ENCODE assay signal across 10 cellular contexts in the genomic region with DNA sequence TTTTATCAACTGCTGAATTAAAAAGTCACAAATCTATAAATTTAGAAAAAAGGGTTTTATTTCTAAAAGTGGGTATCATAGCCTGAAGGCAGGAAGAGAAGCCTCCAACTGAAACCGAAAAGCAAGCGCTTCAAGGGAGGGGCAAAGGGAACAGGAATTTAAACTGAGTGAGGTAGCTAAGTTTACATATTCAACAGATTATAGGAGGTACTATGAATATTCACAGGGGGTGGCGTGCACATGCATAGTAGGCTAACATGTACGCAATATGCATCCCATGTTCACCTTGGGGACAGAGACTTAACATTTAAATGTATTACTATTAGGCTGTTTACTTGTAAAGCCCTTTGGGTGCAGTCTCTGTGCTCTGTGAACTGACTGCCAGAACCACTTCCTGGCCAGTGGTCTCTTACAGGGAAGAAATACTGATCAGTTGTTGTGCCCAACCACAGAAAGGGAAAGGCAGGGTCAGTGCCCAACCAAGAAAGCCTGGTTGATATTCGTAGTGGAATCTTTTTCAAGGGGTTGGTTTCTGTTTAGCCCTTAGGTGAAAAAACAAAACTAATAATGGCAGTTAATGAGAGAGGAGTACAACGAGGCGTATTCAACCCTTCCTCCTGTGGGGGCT.
DNase-seq lines count a peak whose midpoint lies in the region; ATAC-seq lines count a peak whose summit lies in the region.
"Had no signal": no experiment of that assay in that cellular context is flagged by ENCODE, and none has a peak within 500 bp of the region (broad histone marks: within the 10 kb centered on the region; RNA-seq: fewer than 3 reads in every experiment).

No MANE protein-coding gene starts in this region.

- DNase-seq in NCI-H748 (lab: John Stamatoyannopoulos, UW; ENCODE audit: unreplicated experiment): peak; percentile 9
- no peak for DNase-seq in NCI-H748 treated with DMSO at 0.1 percent for 48 hours (lab: John Stamatoyannopoulos, UW)
- DNase-seq in Kasumi-1 (lab: John Stamatoyannopoulos, UW): peak; percentile 50 to 54
- DNase-seq in renal cortical epithelial cell (ENCODE audit: low read depth): peak; percentile 3
- no peak for DNase-seq in stimulated activated CD4-positive, alpha-beta T cell treated with anti-CD3 and anti-CD28 coated beads, Interleukin-12 subunit alpha, Interleukin-12 subunit beta, amount 100 ng/mL, for 4 hours
- no peak for DNase-seq in effector CD4-positive, alpha-beta T cell
- DNase-seq in cardiac septum (ENCODE audit: low spot score): no peak
- DNase-seq: cerebellar nuclear complex, NCI-H226 had no signal

- intact Hi-C loops in cardiac septum (cut with DNase I): no loop called here

- ATAC-seq in HG02759 (IDR thresholded peaks at IDR 0.05; ENCODE audit: unreplicated experiment): peak; percentile 85

Comparison
In these comparisons a context has a peak if more than half of its experiments do, and no peak if none do; other contexts are left out.
1. DNase-seq: peak in NCI-H748 (single experiment), Kasumi-1 (2 of 2) and renal cortical epithelial cell (single experiment); none in NCI-H748 treated with DMSO at 0.1 percent for 48 hours (single experiment), stimulated activated CD4-positive, alpha-beta T cell treated with anti-CD3 and anti-CD28 coated beads, Interleukin-12 subunit alpha, Interleukin-12 subunit beta, amount 100 ng/mL, for 4 hours (single experiment), effector CD4-positive, alpha-beta T cell (single experiment) and cardiac septum (single experiment).